23 cellular contexts compared by ENCODE assay signal in the genomic region with DNA sequence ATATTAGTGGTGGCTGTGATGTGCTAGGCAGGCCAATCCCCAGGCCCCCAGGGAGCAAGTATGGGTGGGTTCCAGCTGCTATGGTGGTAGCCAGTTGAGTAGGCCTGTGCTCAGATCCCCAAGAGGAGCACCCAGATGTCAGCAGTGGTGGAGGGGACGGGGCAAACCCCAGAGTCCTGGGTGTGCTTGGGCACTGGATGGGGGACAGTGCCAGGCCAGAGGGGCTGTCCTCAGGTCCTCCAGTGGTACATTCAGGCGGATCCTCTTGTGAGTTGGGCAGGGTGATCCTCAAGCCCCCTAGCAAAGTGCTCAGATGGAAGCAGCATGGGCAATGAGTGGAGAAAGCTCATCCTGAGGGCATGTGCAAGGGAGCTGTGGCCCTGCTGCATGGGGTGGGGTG. TPM values are rescaled to one million over a fixed set of nuclear protein-coding genes. Genes with fewer than 3 reads are reported as not detected.
DNase-seq lines count a peak whose midpoint lies in the region; ATAC-seq and TF ChIP-seq lines count a peak whose summit lies in the region.
"Had no signal": no experiment of that assay in that cellular context is flagged by ENCODE, and none has a peak within 500 bp of the region (broad histone marks: within the 10 kb centered on the region; RNA-seq: fewer than 3 reads in every experiment).

No MANE protein-coding gene starts in this region.

- POLR2A ChIA-PET in WTC11 (lab: Charles Lee), result no interaction called here

- no peaks in the 10 kb centered on the region; the same call in 1 of the 2 replicates for H3K27me3 Mint-ChIP-seq in WTC11 (ENCODE audit: low read depth)
- H3K27me3 Mint-ChIP-seq in osteocyte (ENCODE audit: unreplicated experiment), result no peaks in the 10 kb centered on the region
- H3K27me3 Mint-ChIP-seq: CD4-positive, alpha-beta memory T cell; CD4-positive, CD25-positive, alpha-beta regulatory T cell had no signal

- H3K9me3 Mint-ChIP-seq in WTC11, result peaks cover 31% of the 10 kb centered on the region
- peaks cover 24% of the 10 kb centered on the region for H3K9me3 Mint-ChIP-seq in osteocyte (ENCODE audit: unreplicated experiment)

- DNase-seq in WTC11 (ENCODE audit: low spot score) (no peak), osteocyte (ENCODE audit: extremely low spot score, unreplicated experiment) (peak; percentile 63), T-helper 1 cell (no peak), cerebellum (ENCODE audit: low spot score) (no peak)
- DNase-seq: 8988T; ACHN; BE2C; C1 segment of cervical spinal cord; CD4-positive, alpha-beta memory T cell; CD4-positive, CD25-positive, alpha-beta regulatory T cell; CD8-positive, alpha-beta memory T cell; COR-L47; DMS 273 treated with DMSO at 0.1 percent for 48 hours; DMS153; DMS53; DMS79; DND-41; EL; GDM1 had no signal

- H3K4me3 Mint-ChIP-seq in WTC11 (no peak overlapping the region), osteocyte (ENCODE audit: unreplicated experiment) (no peak overlapping the region)
- H3K4me3 Mint-ChIP-seq: CD14-positive monocyte; CD4-positive, alpha-beta memory T cell; CD4-positive, CD25-positive, alpha-beta regulatory T cell; CD8-positive, alpha-beta memory T cell had no signal

- no peaks in the 10 kb centered on the region for H3K4me1 Mint-ChIP-seq in WTC11
- no peaks in the 10 kb centered on the region for H3K4me1 Mint-ChIP-seq in osteocyte (ENCODE audit: unreplicated experiment)
- H3K4me1 Mint-ChIP-seq: CD14-positive monocyte; CD4-positive, alpha-beta memory T cell; CD4-positive, CD25-positive, alpha-beta regulatory T cell; CD8-positive, alpha-beta memory T cell had no signal

- TF ChIP-seq CTCF in WTC11 (IDR thresholded peaks at IDR 0.05) (no peak), osteocyte (IDR thresholded peaks at IDR 0.05) (no peak)

- no peak overlapping the region for H3K27ac Mint-ChIP-seq in WTC11
- no peak overlapping the region for H3K27ac Mint-ChIP-seq in osteocyte (ENCODE audit: unreplicated experiment)
- H3K27ac Mint-ChIP-seq: CD4-positive, alpha-beta memory T cell; CD4-positive, CD25-positive, alpha-beta regulatory T cell; CD8-positive, alpha-beta memory T cell had no signal

- no peak for ATAC-seq in WTC11
- no peak for ATAC-seq in GM18498 (IDR thresholded peaks at IDR 0.05; ENCODE audit: unreplicated experiment)
- ATAC-seq: GM12878 had no signal

- H3K36me3 Mint-ChIP-seq in WTC11 (peaks cover 23% of the 10 kb centered on the region), osteocyte (ENCODE audit: unreplicated experiment) (peaks cover 20% of the 10 kb centered on the region)
- H3K36me3 Mint-ChIP-seq: CD14-positive monocyte; CD4-positive, CD25-positive, alpha-beta regulatory T cell; CD8-positive, alpha-beta memory T cell had no signal

- CTCF ChIA-PET in WTC11 (lab: Charles Lee), result no interaction called here

TF ChIP-seq in WTC11, 78 proteins besides CTCF, POLR2A, EP300 and RAD21:
- TF ChIP-seq SP1 (CRISPR knock-in tag; conservative IDR thresholded peaks at IDR 0.05) (no peak), TEAD1 (CRISPR knock-in tag; IDR thresholded peaks at IDR 0.05) (no peak), CBFB (CRISPR knock-in tag; IDR thresholded peaks at IDR 0.05; ENCODE audit: low read depth) (no peak), RELA (CRISPR knock-in tag; IDR thresholded peaks at IDR 0.05; ENCODE audit: borderline replicate concordance) (0 out of 2 replicates have a peak, but pooled peaks have one; percentile 29)
- TF ChIP-seq, protein P1, sequence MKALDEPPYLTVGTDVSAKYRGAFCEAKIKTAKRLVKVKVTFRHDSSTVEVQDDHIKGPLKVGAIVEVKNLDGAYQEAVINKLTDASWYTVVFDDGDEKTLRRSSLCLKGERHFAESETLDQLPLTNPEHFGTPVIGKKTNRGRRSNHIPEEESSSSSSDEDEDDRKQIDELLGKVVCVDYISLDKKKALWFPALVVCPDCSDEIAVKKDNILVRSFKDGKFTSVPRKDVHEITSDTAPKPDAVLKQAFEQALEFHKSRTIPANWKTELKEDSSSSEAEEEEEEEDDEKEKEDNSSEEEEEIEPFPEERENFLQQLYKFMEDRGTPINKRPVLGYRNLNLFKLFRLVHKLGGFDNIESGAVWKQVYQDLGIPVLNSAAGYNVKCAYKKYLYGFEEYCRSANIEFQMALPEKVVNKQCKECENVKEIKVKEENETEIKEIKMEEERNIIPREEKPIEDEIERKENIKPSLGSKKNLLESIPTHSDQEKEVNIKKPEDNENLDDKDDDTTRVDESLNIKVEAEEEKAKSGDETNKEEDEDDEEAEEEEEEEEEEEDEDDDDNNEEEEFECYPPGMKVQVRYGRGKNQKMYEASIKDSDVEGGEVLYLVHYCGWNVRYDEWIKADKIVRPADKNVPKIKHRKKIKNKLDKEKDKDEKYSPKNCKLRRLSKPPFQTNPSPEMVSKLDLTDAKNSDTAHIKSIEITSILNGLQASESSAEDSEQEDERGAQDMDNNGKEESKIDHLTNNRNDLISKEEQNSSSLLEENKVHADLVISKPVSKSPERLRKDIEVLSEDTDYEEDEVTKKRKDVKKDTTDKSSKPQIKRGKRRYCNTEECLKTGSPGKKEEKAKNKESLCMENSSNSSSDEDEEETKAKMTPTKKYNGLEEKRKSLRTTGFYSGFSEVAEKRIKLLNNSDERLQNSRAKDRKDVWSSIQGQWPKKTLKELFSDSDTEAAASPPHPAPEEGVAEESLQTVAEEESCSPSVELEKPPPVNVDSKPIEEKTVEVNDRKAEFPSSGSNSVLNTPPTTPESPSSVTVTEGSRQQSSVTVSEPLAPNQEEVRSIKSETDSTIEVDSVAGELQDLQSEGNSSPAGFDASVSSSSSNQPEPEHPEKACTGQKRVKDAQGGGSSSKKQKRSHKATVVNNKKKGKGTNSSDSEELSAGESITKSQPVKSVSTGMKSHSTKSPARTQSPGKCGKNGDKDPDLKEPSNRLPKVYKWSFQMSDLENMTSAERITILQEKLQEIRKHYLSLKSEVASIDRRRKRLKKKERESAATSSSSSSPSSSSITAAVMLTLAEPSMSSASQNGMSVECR (CRISPR knock-in tag; IDR thresholded peaks at IDR 0.05; ENCODE audit: borderline replicate concordance), result no peak
- TF ChIP-seq, protein P2, sequence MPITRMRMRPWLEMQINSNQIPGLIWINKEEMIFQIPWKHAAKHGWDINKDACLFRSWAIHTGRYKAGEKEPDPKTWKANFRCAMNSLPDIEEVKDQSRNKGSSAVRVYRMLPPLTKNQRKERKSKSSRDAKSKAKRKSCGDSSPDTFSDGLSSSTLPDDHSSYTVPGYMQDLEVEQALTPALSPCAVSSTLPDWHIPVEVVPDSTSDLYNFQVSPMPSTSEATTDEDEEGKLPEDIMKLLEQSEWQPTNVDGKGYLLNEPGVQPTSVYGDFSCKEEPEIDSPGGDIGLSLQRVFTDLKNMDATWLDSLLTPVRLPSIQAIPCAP (CRISPR knock-in tag; IDR thresholded peaks at IDR 0.05), result no peak

RNA-seq across cellular contexts. Expression of a gene that starts 26.0 kb away (rescaled TPM):
- total RNA-seq in WTC11 (2021) (1.1 to 2.2 TPM (median 1.9 TPM) in 3 replicates), osteocyte (3.1 and 4.9 TPM in 2 replicates), cerebellum (5.2 TPM)
- total RNA-seq: CD4-positive, alpha-beta memory T cell; CD4-positive, CD25-positive, alpha-beta regulatory T cell; CD8-positive, alpha-beta memory T cell; G401; GM12878 had no signal

RNA-seq across cellular contexts. Expression of a gene that starts 37.0 kb away (rescaled TPM):
- 88.7 to 101 TPM (median 98.9 TPM) in 3 replicates for total RNA-seq in WTC11 (2021)
- 126 and 128 TPM in 2 replicates for total RNA-seq in osteocyte
- total RNA-seq in cerebellum, result 41.6 TPM
- total RNA-seq: CD4-positive, CD25-positive, alpha-beta regulatory T cell had no signal
